1 cellular context compared by ENCODE assay signal in genomic region chr19:49677901-49678674, GRCh38.
A peak's percentile ranks its signal among the peaks of the same experiment; 100 is the strongest.
TF ChIP-seq lines count a peak whose summit lies in the region.

No MANE protein-coding gene starts in this region.

TF ChIP-seq in IMR-90, 13 proteins besides CTCF, POLR2A, EP300 and RAD21 (continued from another document):
- no peak for TF ChIP-seq RFX5 (IDR thresholded peaks at IDR 0.05; ENCODE audit: low read depth, low read length)
- no peak for TF ChIP-seq NFE2L2 (IDR thresholded peaks at IDR 0.05; ENCODE audit: low read depth, low read length)
- TF ChIP-seq CEBPB (IDR thresholded peaks at IDR 0.05; ENCODE audit: low read depth, low read length), result peak; percentile 80
- peak; percentile 17; the same call in 1 of the 2 replicates for TF ChIP-seq MAZ (IDR thresholded peaks at IDR 0.05; ENCODE audit: borderline replicate concordance, low read depth, low read length)
- peak; percentile 32 for TF ChIP-seq SMC3 (IDR thresholded peaks at IDR 0.05; ENCODE audit: low read depth, low read length)
- TF ChIP-seq MAFK (IDR thresholded peaks at IDR 0.05; ENCODE audit: low read depth, low read length), result no peak
- no peak for TF ChIP-seq ELK1 (IDR thresholded peaks at IDR 0.05; ENCODE audit: borderline replicate concordance, low read depth, low read length)
